Comparison of ENCODE assay signal across 36 cellular contexts in the genomic region with DNA sequence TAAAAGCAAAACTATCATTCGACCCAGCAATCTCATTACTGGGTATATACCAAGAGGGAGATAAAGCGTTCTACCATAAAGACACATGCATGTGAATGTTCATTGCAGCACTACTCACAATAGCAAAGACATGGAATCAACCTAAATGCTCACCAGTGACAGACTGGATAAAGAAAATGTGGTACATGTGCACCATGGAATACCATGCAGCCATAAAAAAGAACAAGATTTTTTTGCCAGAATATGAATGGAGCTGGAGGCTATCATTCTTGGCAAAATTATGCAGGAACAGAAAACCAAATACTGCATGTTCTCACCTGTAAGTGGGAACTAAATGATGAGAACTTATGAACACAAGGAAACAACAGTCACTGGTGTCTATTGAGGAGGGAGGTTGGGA.
"Had no signal": no experiment of that assay in that cellular context is flagged by ENCODE, and none has a peak within 500 bp of the region (broad histone marks: within the 10 kb centered on the region; RNA-seq: fewer than 3 reads in every experiment).

No MANE protein-coding gene starts in this region.

- H3K4me3 ChIP-seq: MG63 had no signal

- DNase-seq: Karpas-422, Kasumi-1, MG63, MM.1S, MV-4-11, NCI-H1048, NCI-H1092, NCI-H1092 treated with DMSO at 0.1 percent for 48 hours, NCI-H1105, NCI-H1105 treated with DMSO at 0.1 percent for 48 hours, NCI-H1417, NCI-H1417 treated with DMSO at 0.1 percent for 48 hours, NCI-H1436, NCI-H1436 treated with DMSO at 0.1 percent for 48 hours, NCI-H146, NCI-H1694, NCI-H1694 treated with DMSO at 0.1 percent for 48 hours, NCI-H187, NCI-H187 treated with DMSO at 0.1 percent for 48 hours, NCI-H1930, NCI-H2029, NCI-H2029 treated with DMSO at 0.1 percent for 48 hours, NCI-H2081, NCI-H2081 treated with DMSO at 0.1 percent for 48 hours, NCI-H2107, NCI-H2171, NCI-H2171 treated with DMSO at 0.1 percent for 48 hours, NCI-H2227 treated with DMSO at 0.1 percent for 48 hours, NCI-H226, NCI-H345, NCI-H446, NCI-H446 treated with DMSO at 0.1 percent for 48 hours, NCI-H510A, NCI-H510A treated with DMSO at 0.1 percent for 48 hours, NCI-H524, NCI-H526 had no signal

- H3K36me3 ChIP-seq: MG63 had no signal

- H3K9me3 ChIP-seq: MG63 had no signal

- H3K27me3 ChIP-seq: MG63 had no signal
